In genomic region chr15:101491739-101492640, GRCh38 we compare ENCODE assay signal across 18 cellular contexts. TPM values are rescaled to one million over a fixed set of nuclear protein-coding genes. Genes with fewer than 3 reads are reported as not detected.
DNase-seq lines count a peak whose midpoint lies in the region; ATAC-seq, FAIRE-seq and TF ChIP-seq lines count a peak whose summit lies in the region.
"Had no signal": no experiment of that assay in that cellular context is flagged by ENCODE, and none has a peak within 500 bp of the region (broad histone marks: within the 10 kb centered on the region; RNA-seq: fewer than 3 reads in every experiment).

No MANE protein-coding gene starts in this region.

- no peak for TF ChIP-seq RAD21 in K562 (CRISPR knock-in tag; conservative IDR thresholded peaks at IDR 0.05 in 1 of 2, IDR thresholded peaks at IDR 0.05 in 1 of 2)

- in situ Hi-C loops in K562 (cut with MboI), result loop anchor here (10.0 kb wide), 1 partner anchor 187 kb away; no protein-coding TSS in a partner anchor

- TF ChIP-seq CTCF in right atrium auricular region (IDR thresholded peaks at IDR 0.05) (no peak), K562 (IDR thresholded peaks at IDR 0.05 in 2 of 3, conservative IDR thresholded peaks at IDR 0.05 in 1 of 3; ENCODE audit: insufficient read depth in 2 of 3, low read depth in 1 of 3, low read length in 3 of 3) (no peak), nephron (IDR thresholded peaks at IDR 0.05; ENCODE audit: unreplicated experiment in 3 of 3) (no peak), lower lobe of right lung (IDR thresholded peaks at IDR 0.05) (no peak)

- H3K27me3 ChIP-seq in right atrium auricular region (no peaks in the 10 kb centered on the region), K562 (ENCODE audit: control insufficient read depth in 2 of 2, insufficient read depth in 2 of 2, low read length in 2 of 2) (peaks cover 0 to 16% of the 10 kb centered on the region in 2 experiments; a peak in 3 of 5 replicates), lower lobe of right lung (ENCODE audit: low read depth) (peaks cover 29% of the 10 kb centered on the region)

- CTCF ChIA-PET in K562 (lab: Yijun Ruan, JAX; ENCODE audit: low intra/inter-chr PET ratio), result no interaction called here

- peak overlapping the region; percentile 44 to 71 (median 63) for H3K4me3 Mint-ChIP-seq in nephron
- H3K4me3 Mint-ChIP-seq: H9 had no signal

- H3K36me3 ChIP-seq in right atrium auricular region (no peaks in the 10 kb centered on the region), K562 (ENCODE audit: control insufficient read depth, insufficient read depth, low read length) (peaks cover 6% of the 10 kb centered on the region; the same call in 2 of the 3 replicates), lower lobe of right lung (no peaks in the 10 kb centered on the region)
- H3K36me3 ChIP-seq: SJSA1 had no signal

- TF ChIP-seq EP300 in K562 (IDR thresholded peaks at IDR 0.05; ENCODE audit: low read length), result no peak

- no peaks in the 10 kb centered on the region for H4K20me1 ChIP-seq in K562 (replicated peaks; ENCODE audit: control insufficient read depth, insufficient read depth, low read length)

- TF ChIP-seq POLR2A in K562 (conservative IDR thresholded peaks at IDR 0.05) (no peak), erythroblast (IDR thresholded peaks at IDR 0.05; ENCODE audit: low read length) (no peak)

- no peak overlapping the region for H3K4me2 ChIP-seq in K562 (ENCODE audit: insufficient read depth, low read length)

- intact Hi-C loops in Right ventricle myocardium inferior (cut with DNase I) (no loop called here), K562 (cut with micrococcal nuclease) (no loop called here), lower lobe of right lung (cut with DNase I) (no loop called here)

- no peaks in the 10 kb centered on the region for H3K9me3 ChIP-seq in right atrium auricular region
- 0 out of 2 replicates have a peak, but pooled peaks cover 2% of the 10 kb centered on the region for H3K9me3 ChIP-seq in K562 (replicated peaks; ENCODE audit: control insufficient read depth, insufficient read depth, low read depth, low read length)
- H3K9me3 ChIP-seq in lower lobe of right lung, result no peaks in the 10 kb centered on the region
- H3K9me3 ChIP-seq: SJSA1 had no signal

- H3K9me3 Mint-ChIP-seq in nephron, result peaks cover 3% of the 10 kb centered on the region

- no peak overlapping the region for H2AFZ ChIP-seq in K562 (ENCODE audit: low read depth, low read length)

- POLR2A ChIA-PET in K562 (lab: Yijun Ruan, JAX), result interaction anchor here (0.5 to 1.1 kb wide), 4 partner anchors 9 to 162 kb away, joined by 3 to 4 read pairs (median 4); no protein-coding TSS in a partner anchor

- peaks cover 22% of the 10 kb centered on the region for H3K4me1 Mint-ChIP-seq in nephron

- H3K27me3 Mint-ChIP-seq in nephron (ENCODE audit: low read depth), result peaks cover 83% of the 10 kb centered on the region

- no peak overlapping the region for H3K9ac ChIP-seq in K562 (ENCODE audit: insufficient read depth in 1 of 2, low read depth in 2 of 2, low read length in 2 of 2)

- H3K36me3 Mint-ChIP-seq in nephron (ENCODE audit: low read depth), result no peaks in the 10 kb centered on the region

- H3K4me3 ChIP-seq in right atrium auricular region, result no peak overlapping the region
- H3K4me3 ChIP-seq in K562, result no peak overlapping the region
- H3K4me3 ChIP-seq in lower lobe of right lung, result no peak overlapping the region
- H3K4me3 ChIP-seq: SJSA1 had no signal

- no peaks in the 10 kb centered on the region for H3K9me1 ChIP-seq in K562 (ENCODE audit: control insufficient read depth, insufficient read depth, low read length)

- no TSS peak for BruUV-seq in K562 (replicated peaks; lab: Mats Ljungman, UMichigan)

- H3K79me2 ChIP-seq in K562 (ENCODE audit: control insufficient read depth, insufficient read depth, low read length), result peaks cover 18% of the 10 kb centered on the region

- ATAC-seq in Right ventricle myocardium inferior, result no peak
- no peak for ATAC-seq in K562
- no peak for ATAC-seq in lower lobe of right lung
- ATAC-seq in GM19328 (IDR thresholded peaks at IDR 0.05; ENCODE audit: unreplicated experiment), result no peak

- H3K27ac ChIP-seq in right atrium auricular region, result no peak overlapping the region
- no peak overlapping the region for H3K27ac ChIP-seq in K562 (ENCODE audit: extremely low read depth, low read depth, low read length)
- no peak overlapping the region for H3K27ac ChIP-seq in lower lobe of right lung
- H3K27ac ChIP-seq: SJSA1 had no signal

- 27% methylated on average over 18 of the region's 18 CpGs for WGBS in K562 (ENCODE audit: insufficient coverage, low coverage, missing lambda C conversion rate)

- H3K4me1 ChIP-seq in right atrium auricular region (peaks cover 0 to 18% of the 10 kb centered on the region in 2 donors), K562 (replicated peaks in 1 of 2; ENCODE audit: control insufficient read depth in 2 of 2, insufficient read depth in 2 of 2, low read length in 2 of 2) (peaks cover 11 to 32% of the 10 kb centered on the region in 2 experiments; a peak in 4 of 5 replicates), lower lobe of right lung (peaks cover 3% of the 10 kb centered on the region)

- DNase-seq in right atrium auricular region (ENCODE audit: low spot score), result peak; percentile 52
- DNase-seq in Right ventricle myocardium inferior (ENCODE audit: missing footprints), result no peak
- no peak for DNase-seq in K562 (ENCODE audit: extremely low read depth in 1 of 4, low spot score in 3 of 4)
- no peak for DNase-seq in erythroblast (lab: John Stamatoyannopoulos, UW)
- DNase-seq in RCC 7860 (ENCODE audit: low spot score), result no peak
- DNase-seq in lower lobe of right lung, result no peak
- DNase-seq: DMS153, EL, H9, Kasumi-1, NCI-H1105 treated with DMSO at 0.1 percent for 48 hours, NCI-H187 treated with DMSO at 0.1 percent for 48 hours, NCI-H446, NCI-H748 treated with DMSO at 0.1 percent for 48 hours, RPMI8226 had no signal

- H3K27ac Mint-ChIP-seq in nephron, result no peak overlapping the region
- H3K27ac Mint-ChIP-seq: H9 had no signal

- FAIRE-seq in K562 (lab: Jason Lieb, UNC) (peak; percentile 69), RCC 7860 (lab: Jason Lieb, UNC) (no peak)

TF ChIP-seq in K562, 482 proteins besides CTCF, POLR2A, EP300 and RAD21:
- TF ChIP-seq RCOR1 (IDR thresholded peaks at IDR 0.05; ENCODE audit: borderline replicate concordance in 1 of 2, low read depth in 2 of 2, low read length in 2 of 2) (0 out of 4 replicates have a peak, but pooled peaks of 1 of the 2 experiments have one; percentile 35), CBFA2T3 (IDR thresholded peaks at IDR 0.05) (peak; percentile 61), ZNF224 (CRISPR knock-in tag; IDR thresholded peaks at IDR 0.05) (no peak), KDM1A (IDR thresholded peaks at IDR 0.05) (peak; percentile 68)
- TF ChIP-seq, protein P1, sequence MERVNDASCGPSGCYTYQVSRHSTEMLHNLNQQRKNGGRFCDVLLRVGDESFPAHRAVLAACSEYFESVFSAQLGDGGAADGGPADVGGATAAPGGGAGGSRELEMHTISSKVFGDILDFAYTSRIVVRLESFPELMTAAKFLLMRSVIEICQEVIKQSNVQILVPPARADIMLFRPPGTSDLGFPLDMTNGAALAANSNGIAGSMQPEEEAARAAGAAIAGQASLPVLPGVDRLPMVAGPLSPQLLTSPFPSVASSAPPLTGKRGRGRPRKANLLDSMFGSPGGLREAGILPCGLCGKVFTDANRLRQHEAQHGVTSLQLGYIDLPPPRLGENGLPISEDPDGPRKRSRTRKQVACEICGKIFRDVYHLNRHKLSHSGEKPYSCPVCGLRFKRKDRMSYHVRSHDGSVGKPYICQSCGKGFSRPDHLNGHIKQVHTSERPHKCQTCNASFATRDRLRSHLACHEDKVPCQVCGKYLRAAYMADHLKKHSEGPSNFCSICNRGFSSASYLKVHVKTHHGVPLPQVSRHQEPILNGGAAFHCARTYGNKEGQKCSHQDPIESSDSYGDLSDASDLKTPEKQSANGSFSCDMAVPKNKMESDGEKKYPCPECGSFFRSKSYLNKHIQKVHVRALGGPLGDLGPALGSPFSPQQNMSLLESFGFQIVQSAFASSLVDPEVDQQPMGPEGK (CRISPR knock-in tag; IDR thresholded peaks at IDR 0.05; ENCODE audit: borderline replicate concordance), result no peak

RNA-seq across cellular contexts. Expression of gene PCSK6, which starts 2.5 kb away (rescaled TPM):
- total RNA-seq in right atrium auricular region (10 to 100 TPM; 14.4 to 19.9 TPM), Right ventricle myocardium inferior (33.8 TPM), K562 (2014; rRNA removed) (14.5 and 27.2 TPM in 2 replicates), K562 (2014; rRNA removed; fragmentation: Illumina TruSeq; extraction: Trizol) (13.7 and 14.4 TPM in 2 replicates), K562 (2015; rRNA removed; fragmentation: Illumina TruSeq; extraction: Trizol) (11.2 and 11.8 TPM in 2 replicates), K562 (2021) (17.6 and 18.3 TPM in 2 replicates), lower lobe of right lung (12.3 TPM)
- total RNA-seq in K562 (2011; cell fraction: chromatin; rRNA removed; ENCODE audit: low replicate concordance), result 94.9 and 139 TPM in 2 replicates
- 83.4 and 91.1 TPM in 2 replicates for total RNA-seq in K562 (2011; cell fraction: nucleolus; rRNA removed)
- total RNA-seq in K562 (2011; cell fraction: nucleoplasm; rRNA removed), result 86.1 and 94.3 TPM in 2 replicates
- polyA plus RNA-seq in K562 (2011; rRNA removed) (32.6 and 36.7 TPM in 2 replicates), K562 (2014; fragmentation: Illumina TruSeq; extraction: Trizol) (17.5 and 20.5 TPM in 2 replicates), K562 (2014; fragmentation: Nextera tagmentation; extraction: Ambion mirVana) (1 to 10 TPM; 2.2 to 3.4 TPM), K562 (2014; rRNA removed) (19.3 and 20.7 TPM in 2 replicates)
- polyA plus RNA-seq in K562 (2011; cell fraction: cytosol; rRNA removed), result 23.3 and 26.1 TPM in 2 replicates
- polyA plus RNA-seq in K562 (2011; cell fraction: nucleus; rRNA removed), result 87.3 and 101 TPM in 2 replicates
- polyA plus RNA-seq in K562 (2012), result 17.5 and 24.2 TPM in 2 replicates
- polyA minus RNA-seq in K562 (2011; rRNA and poly(A)+ RNA removed), result 24.8 and 36.1 TPM in 2 replicates
- polyA minus RNA-seq in K562 (2011; cell fraction: cytosol; rRNA and poly(A)+ RNA removed), result 30.4 and 31.4 TPM in 2 replicates
- polyA minus RNA-seq in K562 (2011; cell fraction: nucleus; rRNA and poly(A)+ RNA removed), result 33.4 and 41.8 TPM in 2 replicates
